In genomic region chr17:39636587-39636926, GRCh38 we compare ENCODE assay signal across 8 cellular contexts. TPM values are rescaled to one million over a fixed set of nuclear protein-coding genes. Genes with fewer than 3 reads are reported as not detected.
DNase-seq lines count a peak whose midpoint lies in the region; ATAC-seq and TF ChIP-seq lines count a peak whose summit lies in the region.

No MANE protein-coding gene starts in this region.

- no peaks in the 10 kb centered on the region for H3K9me3 Mint-ChIP-seq in IgD-negative memory B cell

- peak overlapping the region; percentile 77 for H2AFZ ChIP-seq in neural cell (ENCODE audit: low read depth, low read length)

- TF ChIP-seq EP300 in neural cell (conservative IDR thresholded peaks at IDR 0.05; ENCODE audit: poor library complexity, severe bottlenecking): no peak

- H3K9me3 ChIP-seq in colonic mucosa (no peaks in the 10 kb centered on the region), neural cell (ENCODE audit: low read length) (no peaks in the 10 kb centered on the region)

- H3K36me3 Mint-ChIP-seq in IgD-negative memory B cell: peaks cover 2% of the 10 kb centered on the region

- H3K9ac ChIP-seq in colonic mucosa (ENCODE audit: low read depth in 2 of 2, low read length in 2 of 2) (peak overlapping the region; percentile 72 to 93), neural cell (ENCODE audit: low read length) (peak overlapping the region; percentile 87)

- intact Hi-C loops in colonic mucosa (cut with DNase I): no loop called here

- H3K27me3 ChIP-seq in colonic mucosa (no peaks in the 10 kb centered on the region), neural cell (ENCODE audit: insufficient read depth, low read depth, low read length) (no peaks in the 10 kb centered on the region)

- H3K4me3 Mint-ChIP-seq in IgD-negative memory B cell: peak overlapping the region; percentile 70 to 97 (median 94)

- H3K4me2 ChIP-seq in neural cell (ENCODE audit: low read length): peak overlapping the region; percentile 72

- no peaks in the 10 kb centered on the region for H3K36me3 ChIP-seq in colonic mucosa
- no peaks in the 10 kb centered on the region for H3K36me3 ChIP-seq in neural cell (ENCODE audit: insufficient read depth, low read length)

- no peak for DNase-seq in colonic mucosa
- DNase-seq in hypothalamus (lab: John Stamatoyannopoulos, UW): no peak
- DNase-seq in GM10266 (ENCODE audit: extremely low spot score): no peak
- no peak for DNase-seq in NCI-H82 (lab: John Stamatoyannopoulos, UW)

- TF ChIP-seq RAD21 in neural cell (conservative IDR thresholded peaks at IDR 0.05): no peak

- H3K4me1 Mint-ChIP-seq in IgD-negative memory B cell: peaks cover 31 to 36% (median 34%) of the 10 kb centered on the region in 3 donors

- TF ChIP-seq CTCF in colonic mucosa (IDR thresholded peaks at IDR 0.05) (no peak), neural cell (IDR thresholded peaks at IDR 0.05; ENCODE audit: poor library complexity, severe bottlenecking) (no peak), GM10266 (IDR thresholded peaks at IDR 0.05; ENCODE audit: control insufficient read depth, insufficient read depth, low read depth, missing control alignments) (no peak)

- peaks cover 31% of the 10 kb centered on the region for H3K4me1 ChIP-seq in colonic mucosa

- H3K4me3 ChIP-seq in colonic mucosa: peak overlapping the region; percentile 82
- peak overlapping the region; percentile 88 for H3K4me3 ChIP-seq in neural cell (ENCODE audit: low read length)

- no peaks in the 10 kb centered on the region for H3K27me3 Mint-ChIP-seq in IgD-negative memory B cell

- H3K9me2 ChIP-seq in neural cell (ENCODE audit: insufficient read depth, low read length): no peaks in the 10 kb centered on the region

- H3F3A ChIP-seq in neural cell (ENCODE audit: insufficient read depth, low read length, poor library complexity, severe bottlenecking): no peaks in the 10 kb centered on the region

- peaks cover 18% of the 10 kb centered on the region for H3K79me2 ChIP-seq in neural cell (replicated peaks; ENCODE audit: insufficient read depth, low read length)

- H3K27ac Mint-ChIP-seq in IgD-negative memory B cell: peak overlapping the region; percentile 20 to 90 (median 88)

- peak overlapping the region; percentile 63 for H3K27ac ChIP-seq in colonic mucosa
- H3K27ac ChIP-seq in neural cell (ENCODE audit: low read length): peak overlapping the region; percentile 76

- peak; percentile 10 for ATAC-seq in GM21390 (IDR thresholded peaks at IDR 0.05; ENCODE audit: unreplicated experiment)
- ATAC-seq in GM19023 (IDR thresholded peaks at IDR 0.05; ENCODE audit: unreplicated experiment): no peak

- no peaks in the 10 kb centered on the region for H4K20me1 ChIP-seq in neural cell (ENCODE audit: insufficient read depth)

TF ChIP-seq in neural cell, 6 proteins besides CTCF, POLR2A, EP300 and RAD21:
- TF ChIP-seq TAF1 (IDR thresholded peaks at IDR 0.05; ENCODE audit: low read depth): no peak
- TF ChIP-seq POLR2AphosphoS5 (IDR thresholded peaks at IDR 0.05): no peak
- TF ChIP-seq EZH2 (IDR thresholded peaks at IDR 0.05; ENCODE audit: borderline replicate concordance, insufficient read depth, low read length, poor library complexity, severe bottlenecking): no peak
- no peak for TF ChIP-seq SMC3 (conservative IDR thresholded peaks at IDR 0.05; ENCODE audit: poor library complexity)
- no peak for TF ChIP-seq REST (IDR thresholded peaks at IDR 0.05; ENCODE audit: borderline replicate concordance)
- TF ChIP-seq MXI1 (conservative IDR thresholded peaks at IDR 0.05; ENCODE audit: poor library complexity, severe bottlenecking): no peak
TF ChIP-seq in neural cell: peak in this region for 0.

RNA-seq across cellular contexts. Expression of gene STARD3, which starts 0.4 kb away (rescaled TPM):
- polyA plus RNA-seq in IgD-negative memory B cell (35.7 TPM), neural cell (105 and 121 TPM in 2 replicates)
- 10 to 100 TPM; 30.0 to 41.3 TPM for total RNA-seq in colonic mucosa
- 36.5 and 44.9 TPM in 2 replicates for polyA minus RNA-seq in neural cell

RNA-seq across cellular contexts. Expression of gene PPP1R1B, which starts 9.8 kb away (rescaled TPM):
- polyA plus RNA-seq in IgD-negative memory B cell (not detected), neural cell (1.8 and 3.5 TPM in 2 replicates)
- 100 to 1,000 TPM; 331 to 350 TPM for total RNA-seq in colonic mucosa
- polyA minus RNA-seq in neural cell: 1.2 and 2.9 TPM in 2 replicates

RNA-seq across cellular contexts. Expression of gene TCAP, which starts 28.6 kb away (rescaled TPM):
- polyA plus RNA-seq in IgD-negative memory B cell (not detected), neural cell (3.3 and 3.7 TPM in 2 replicates)
- 1 to 10 TPM in 1 of 2 donors, under 1 TPM in 1; 0.49 to 1.2 TPM for total RNA-seq in colonic mucosa
- polyA minus RNA-seq in neural cell: 1.7 and 2.1 TPM in 2 replicates

RNA-seq across cellular contexts. Expression of gene NEUROD2, which starts 28.8 kb away (rescaled TPM):
- not detected for polyA plus RNA-seq in IgD-negative memory B cell
- total RNA-seq in colonic mucosa: not detected
- not detected in 2 replicates for polyA plus RNA-seq in neural cell
- polyA minus RNA-seq in neural cell: not detected in 2 replicates

RNA-seq across cellular contexts. Expression of gene PNMT, which starts 31.7 kb away (rescaled TPM):
- polyA plus RNA-seq in IgD-negative memory B cell (not detected), neural cell (1.5 TPM in 1 of 2 replicates, not detected in the other)
- total RNA-seq in colonic mucosa: under 1 TPM in 1 of 2 donors, not detected in 1; 0.47 TPM
- polyA minus RNA-seq in neural cell: not detected in 2 replicates
